25 cellular contexts compared by ENCODE assay signal in the genomic region with DNA sequence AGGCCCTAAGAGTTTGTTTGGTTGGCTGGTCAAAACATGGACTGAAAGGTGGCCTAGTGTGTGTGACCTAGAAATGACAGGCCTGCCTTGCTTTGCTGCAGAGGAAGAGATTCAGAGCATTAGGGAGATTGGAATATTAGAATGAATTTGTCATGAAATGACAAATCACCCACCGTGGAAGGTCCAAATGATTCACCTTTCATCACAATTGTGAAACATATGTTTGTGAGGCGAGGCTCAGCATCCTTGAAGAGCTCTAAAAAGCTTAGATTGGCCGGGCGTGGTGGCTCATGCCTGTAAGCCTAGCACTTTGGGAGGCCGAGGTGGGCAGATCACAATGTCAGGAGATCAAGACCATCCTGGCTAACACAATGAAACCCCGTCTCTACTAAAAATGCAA. TPM values are rescaled to one million over a fixed set of nuclear protein-coding genes. Genes with fewer than 3 reads are reported as not detected.
"Had no signal": no experiment of that assay in that cellular context is flagged by ENCODE, and none has a peak within 500 bp of the region (broad histone marks: within the 10 kb centered on the region; RNA-seq: fewer than 3 reads in every experiment).

No MANE protein-coding gene starts in this region.

- H3K36me3 ChIP-seq: brain microvascular endothelial cell, SJCRH30 had no signal

- H3K9me3 Mint-ChIP-seq: activated CD4-positive, alpha-beta T cell treated with anti-CD3 and anti-CD28 coated beads, Interleukin-2, amount 10 ng/mL, durations not matched to agents 24 days and 14 days; activated naive CD4-positive, alpha-beta T cell treated with anti-CD3 and anti-CD28 coated beads for 36 hours; activated naive CD8-positive, alpha-beta T cell treated with anti-CD3 and anti-CD28 coated beads for 36 hours; activated T-helper 17 cell treated with anti-CD3 and anti-CD28 coated beads, Interleukin-2, amount 50 U/mL, for 72 hours had no signal

- H3K4me3 ChIP-seq: PC-9, SJCRH30 had no signal

- DNase-seq: activated CD4-positive, alpha-beta T cell treated with anti-CD3 and anti-CD28 coated beads, Interleukin-2, amount 10 ng/mL, durations not matched to agents 24 days and 14 days; activated CD4-positive, alpha-beta T cell treated with anti-CD3 and anti-CD28 coated beads, Interleukin-2, amount 50 U/mL, for 48 hours; activated CD4-positive, CD25-positive, alpha-beta regulatory T cell treated with anti-CD3 and anti-CD28 coated beads, Interleukin-2, amount 50 U/mL, for 72 hours; activated gamma-delta T cell; activated naive CD4-positive, alpha-beta T cell treated with anti-CD3 and anti-CD28 coated beads for 36 hours; activated naive CD8-positive, alpha-beta T cell treated with anti-CD3 and anti-CD28 coated beads for 36 hours; activated T-cell treated with anti-CD3 and anti-CD28 coated beads, Interleukin-2, amount 50 U/mL, for 48 hours; brain microvascular endothelial cell; caudate nucleus; MM.1S; NCI-H1105; NCI-H1436; NCI-H1694 treated with DMSO at 0.1 percent for 48 hours; NCI-H2081; NCI-H446; NCI-H524; PC-9; Right ventricle myocardium superior; SJCRH30; SK-N-SH; T-helper 1 cell had no signal

- ATAC-seq: activated T-helper 17 cell treated with anti-CD3 and anti-CD28 coated beads, Interleukin-2, amount 50 U/mL, for 72 hours had no signal

- H3K36me3 Mint-ChIP-seq: activated naive CD8-positive, alpha-beta T cell treated with anti-CD3 and anti-CD28 coated beads for 36 hours had no signal

- H3K27me3 ChIP-seq: brain microvascular endothelial cell, SJCRH30 had no signal

- H3K27ac Mint-ChIP-seq: activated CD4-positive, alpha-beta T cell treated with anti-CD3 and anti-CD28 coated beads, Interleukin-2, amount 10 ng/mL, durations not matched to agents 24 days and 14 days; activated naive CD4-positive, alpha-beta T cell treated with anti-CD3 and anti-CD28 coated beads for 36 hours; activated naive CD8-positive, alpha-beta T cell treated with anti-CD3 and anti-CD28 coated beads for 36 hours; activated T-helper 17 cell treated with anti-CD3 and anti-CD28 coated beads, Interleukin-2, amount 50 U/mL, for 72 hours had no signal

RNA-seq across cellular contexts. Expression of gene LCE1B, which starts 5.5 kb away (rescaled TPM):
- total RNA-seq: activated CD4-positive, alpha-beta T cell treated with anti-CD3 and anti-CD28 coated beads, Interleukin-2, amount 10 ng/mL, durations not matched to agents 24 days and 14 days; activated naive CD4-positive, alpha-beta T cell treated with anti-CD3 and anti-CD28 coated beads for 36 hours; activated naive CD8-positive, alpha-beta T cell treated with anti-CD3 and anti-CD28 coated beads for 36 hours; activated T-helper 17 cell treated with anti-CD3 and anti-CD28 coated beads, Interleukin-2, amount 50 U/mL, for 72 hours; cerebellum; PC-9; Right ventricle myocardium superior; RPMI7951; SJCRH30; T-helper 2 cell treated with Interferon-gamma antibody and Interleukin-4, amounts not matched to agents 100 ng/mL and 5 ng/mL, for 36 hours had no signal

RNA-seq across cellular contexts. Expression of gene LCE1A, which starts 10.0 kb away (rescaled TPM):
- total RNA-seq: activated CD4-positive, alpha-beta T cell treated with anti-CD3 and anti-CD28 coated beads, Interleukin-2, amount 10 ng/mL, durations not matched to agents 24 days and 14 days; activated naive CD4-positive, alpha-beta T cell treated with anti-CD3 and anti-CD28 coated beads for 36 hours; activated naive CD8-positive, alpha-beta T cell treated with anti-CD3 and anti-CD28 coated beads for 36 hours; activated T-helper 17 cell treated with anti-CD3 and anti-CD28 coated beads, Interleukin-2, amount 50 U/mL, for 72 hours; cerebellum; PC-9; Right ventricle myocardium superior; RPMI7951; SJCRH30; T-helper 2 cell treated with Interferon-gamma antibody and Interleukin-4, amounts not matched to agents 100 ng/mL and 5 ng/mL, for 36 hours had no signal

RNA-seq across cellular contexts. Expression of gene LCE1C, which starts 10.9 kb away (rescaled TPM):
- total RNA-seq: activated CD4-positive, alpha-beta T cell treated with anti-CD3 and anti-CD28 coated beads, Interleukin-2, amount 10 ng/mL, durations not matched to agents 24 days and 14 days; activated naive CD4-positive, alpha-beta T cell treated with anti-CD3 and anti-CD28 coated beads for 36 hours; activated naive CD8-positive, alpha-beta T cell treated with anti-CD3 and anti-CD28 coated beads for 36 hours; activated T-helper 17 cell treated with anti-CD3 and anti-CD28 coated beads, Interleukin-2, amount 50 U/mL, for 72 hours; cerebellum; PC-9; Right ventricle myocardium superior; RPMI7951; SJCRH30; T-helper 2 cell treated with Interferon-gamma antibody and Interleukin-4, amounts not matched to agents 100 ng/mL and 5 ng/mL, for 36 hours had no signal

RNA-seq across cellular contexts. Expression of gene LCE1D, which starts 20.8 kb away (rescaled TPM):
- total RNA-seq: activated CD4-positive, alpha-beta T cell treated with anti-CD3 and anti-CD28 coated beads, Interleukin-2, amount 10 ng/mL, durations not matched to agents 24 days and 14 days; activated naive CD4-positive, alpha-beta T cell treated with anti-CD3 and anti-CD28 coated beads for 36 hours; activated naive CD8-positive, alpha-beta T cell treated with anti-CD3 and anti-CD28 coated beads for 36 hours; activated T-helper 17 cell treated with anti-CD3 and anti-CD28 coated beads, Interleukin-2, amount 50 U/mL, for 72 hours; cerebellum; PC-9; Right ventricle myocardium superior; RPMI7951; SJCRH30; T-helper 2 cell treated with Interferon-gamma antibody and Interleukin-4, amounts not matched to agents 100 ng/mL and 5 ng/mL, for 36 hours had no signal

RNA-seq across cellular contexts. Expression of gene LCE6A, which starts 25.3 kb away (rescaled TPM):
- total RNA-seq: activated CD4-positive, alpha-beta T cell treated with anti-CD3 and anti-CD28 coated beads, Interleukin-2, amount 10 ng/mL, durations not matched to agents 24 days and 14 days; activated naive CD4-positive, alpha-beta T cell treated with anti-CD3 and anti-CD28 coated beads for 36 hours; activated naive CD8-positive, alpha-beta T cell treated with anti-CD3 and anti-CD28 coated beads for 36 hours; activated T-helper 17 cell treated with anti-CD3 and anti-CD28 coated beads, Interleukin-2, amount 50 U/mL, for 72 hours; cerebellum; PC-9; Right ventricle myocardium superior; RPMI7951; SJCRH30; T-helper 2 cell treated with Interferon-gamma antibody and Interleukin-4, amounts not matched to agents 100 ng/mL and 5 ng/mL, for 36 hours had no signal
